18 cellular contexts compared by ENCODE assay signal in genomic region chr5:91178461-91178860, GRCh38.
A peak's percentile ranks its signal among the peaks of the same experiment; 100 is the strongest.
DNase-seq lines count a peak whose midpoint lies in the region; ATAC-seq, FAIRE-seq and TF ChIP-seq lines count a peak whose summit lies in the region.
"Had no signal": no experiment of that assay in that cellular context is flagged by ENCODE, and none has a peak within 500 bp of the region (broad histone marks: within the 10 kb centered on the region; RNA-seq: fewer than 3 reads in every experiment).

No MANE protein-coding gene starts in this region.

- H4K20me1 ChIP-seq in astrocyte (ENCODE audit: insufficient read depth, low read length) = no peaks in the 10 kb centered on the region
- no peaks in the 10 kb centered on the region for H4K20me1 ChIP-seq in MM.1S (ENCODE audit: insufficient read depth, low read length)

- H3K9me3 Mint-ChIP-seq in astrocyte (ENCODE audit: unreplicated experiment) = no peaks in the 10 kb centered on the region
- H3K9me3 Mint-ChIP-seq: natural killer cell treated with Interleukin-12 subunit alpha and Interleukin-12 subunit beta and Interleukin-15 and Interleukin-18, amount 100 ng/mL, for 72 hours had no signal

- H3K36me3 ChIP-seq in heart right ventricle (no peaks in the 10 kb centered on the region), astrocyte (ENCODE audit: insufficient read depth, low read length) (no peaks in the 10 kb centered on the region), lower lobe of right lung (no peaks in the 10 kb centered on the region), uterus (no peaks in the 10 kb centered on the region), MM.1S (replicated peaks; ENCODE audit: insufficient read depth, low read length) (no peaks in the 10 kb centered on the region)
- H3K36me3 ChIP-seq: upper lobe of right lung had no signal

- no peaks in the 10 kb centered on the region for H3K9me3 ChIP-seq in heart right ventricle
- no peaks in the 10 kb centered on the region for H3K9me3 ChIP-seq in astrocyte (ENCODE audit: insufficient read depth, low read depth, low read length)
- no peaks in the 10 kb centered on the region for H3K9me3 ChIP-seq in lower lobe of right lung
- H3K9me3 ChIP-seq in uterus = no peaks in the 10 kb centered on the region
- H3K9me3 ChIP-seq in MM.1S (replicated peaks; ENCODE audit: insufficient read depth, low read length) = no peaks in the 10 kb centered on the region
- H3K9me3 ChIP-seq: upper lobe of right lung had no signal

- FAIRE-seq in astrocyte (lab: Jason Lieb, UNC) = no peak

- H3K4me1 Mint-ChIP-seq in astrocyte (ENCODE audit: low read depth, unreplicated experiment) = peaks cover 26% of the 10 kb centered on the region

- H3K36me3 Mint-ChIP-seq in astrocyte (ENCODE audit: low read depth, unreplicated experiment) = no peaks in the 10 kb centered on the region
- H3K36me3 Mint-ChIP-seq: natural killer cell treated with Interleukin-12 subunit alpha and Interleukin-12 subunit beta and Interleukin-15 and Interleukin-18, amount 100 ng/mL, for 72 hours; stimulated activated memory B cell treated with anti-CD40 and anti-IgM and Interleukin-4, amounts not matched to agents 10 μg/mL and 1 μg/mL and 100 μg/mL, for 72 hours had no signal

- H2AFZ ChIP-seq in astrocyte (ENCODE audit: low read depth, low read length) (no peak overlapping the region), MM.1S (ENCODE audit: low read length) (no peak overlapping the region)

- DNase-seq in heart right ventricle (no peak), Right ventricle myocardium inferior (ENCODE audit: missing footprints) (no peak), astrocyte (ENCODE audit: low read depth) (peak; percentile 54), lower lobe of right lung (no peak), uterus (no peak), NCI-H2227 treated with DMSO at 0.1 percent for 48 hours (lab: John Stamatoyannopoulos, UW) (no peak), MM.1S (no peak)
- DNase-seq: activated CD4-positive, CD25-positive, alpha-beta regulatory T cell treated with anti-CD3 and anti-CD28 coated beads, Interleukin-2, amount 50 U/mL, for 72 hours; activated effector memory CD4-positive, alpha-beta T cell treated with Interleukin-2 at 50 U/mL for 16 hours; glutamatergic neuron; mammary epithelial cell; NCI-H1694; SHP77 treated with DMSO at 0.1 percent for 48 hours; T-helper 9 cell; upper lobe of right lung had no signal

- H3K4me2 ChIP-seq in astrocyte (ENCODE audit: low read length) (no peak overlapping the region), MM.1S (ENCODE audit: low read depth, low read length) (no peak overlapping the region)

- peak overlapping the region in 6 of 10 donors; percentile 11 to 63 (median 40) for H3K27ac ChIP-seq in heart right ventricle
- H3K27ac ChIP-seq in astrocyte (ENCODE audit: low read depth, low read length) = no peak overlapping the region
- H3K27ac ChIP-seq in lower lobe of right lung = peak overlapping the region; percentile 3
- H3K27ac ChIP-seq in uterus = peak overlapping the region; percentile 53 to 64
- no peak overlapping the region for H3K27ac ChIP-seq in MM.1S (ENCODE audit: low read length)
- H3K27ac ChIP-seq: upper lobe of right lung had no signal

- H3K79me2 ChIP-seq in astrocyte (ENCODE audit: insufficient read depth, low read length) = no peaks in the 10 kb centered on the region
- H3K79me2 ChIP-seq in MM.1S (ENCODE audit: low read length) = no peaks in the 10 kb centered on the region

- ATAC-seq in heart right ventricle = peak in 2 of 8 donors; percentile 8 to 30
- ATAC-seq in Right ventricle myocardium inferior = no peak
- ATAC-seq in lower lobe of right lung = no peak
- no peak for ATAC-seq in HG02885 (IDR thresholded peaks at IDR 0.05; ENCODE audit: poor library complexity, unreplicated experiment)
- ATAC-seq: natural killer cell treated with Interleukin-12 subunit alpha and Interleukin-12 subunit beta and Interleukin-15 and Interleukin-18, amount 100 ng/mL, for 72 hours; stimulated activated memory B cell treated with anti-CD40 and anti-IgM and Interleukin-4, amounts not matched to agents 10 μg/mL and 1 μg/mL and 100 μg/mL, for 72 hours; upper lobe of right lung had no signal

- TF ChIP-seq POLR2A in uterus (IDR thresholded peaks at IDR 0.05) = no peak

- H3K27ac Mint-ChIP-seq in astrocyte (ENCODE audit: unreplicated experiment) = no peak overlapping the region
- H3K27ac Mint-ChIP-seq: stimulated activated memory B cell treated with anti-CD40 and anti-IgM and Interleukin-4, amounts not matched to agents 10 μg/mL and 1 μg/mL and 100 μg/mL, for 72 hours had no signal

- H3K4me1 ChIP-seq in heart right ventricle = peaks cover 0 to 27% (median 0%) of the 10 kb centered on the region in 9 donors
- H3K4me1 ChIP-seq in astrocyte (ENCODE audit: insufficient read depth, low read length) = no peaks in the 10 kb centered on the region
- H3K4me1 ChIP-seq in lower lobe of right lung = peaks cover 6% of the 10 kb centered on the region
- no peaks in the 10 kb centered on the region for H3K4me1 ChIP-seq in uterus
- peaks cover 22% of the 10 kb centered on the region for H3K4me1 ChIP-seq in MM.1S (ENCODE audit: low read length)
- H3K4me1 ChIP-seq: upper lobe of right lung had no signal

- H3K27me3 Mint-ChIP-seq in astrocyte (ENCODE audit: low read depth, unreplicated experiment) = no peaks in the 10 kb centered on the region
- H3K27me3 Mint-ChIP-seq: stimulated activated memory B cell treated with anti-CD40 and anti-IgM and Interleukin-4, amounts not matched to agents 10 μg/mL and 1 μg/mL and 100 μg/mL, for 72 hours had no signal

- TF ChIP-seq CTCF in heart right ventricle (IDR thresholded peaks at IDR 0.05) (no peak), astrocyte (IDR thresholded peaks at IDR 0.05; ENCODE audit: insufficient read depth, low read depth, low read length) (no peak), lower lobe of right lung (IDR thresholded peaks at IDR 0.05) (no peak), uterus (IDR thresholded peaks at IDR 0.05) (no peak), MM.1S (IDR thresholded peaks at IDR 0.05; ENCODE audit: low read length) (no peak)

- no peak overlapping the region for H3K4me3 ChIP-seq in heart right ventricle
- H3K4me3 ChIP-seq in astrocyte (ENCODE audit: insufficient read depth, low read depth, low read length) = no peak overlapping the region
- H3K4me3 ChIP-seq in lower lobe of right lung = no peak overlapping the region
- no peak overlapping the region for H3K4me3 ChIP-seq in uterus
- H3K4me3 ChIP-seq in MM.1S (ENCODE audit: low read length) = no peak overlapping the region
- H3K4me3 ChIP-seq: upper lobe of right lung had no signal

- no peak overlapping the region for H3K9ac ChIP-seq in astrocyte (ENCODE audit: low read length)
- H3K9ac ChIP-seq in MM.1S (ENCODE audit: low read length) = no peak overlapping the region

- 0 out of 2 replicates have a peak, but pooled peaks cover under 1% of the 10 kb centered on the region for H3F3A ChIP-seq in MM.1S (ENCODE audit: insufficient read depth, low read length)

- no peak overlapping the region for H3K4me3 Mint-ChIP-seq in astrocyte (ENCODE audit: unreplicated experiment)
- H3K4me3 Mint-ChIP-seq: natural killer cell treated with Interleukin-12 subunit alpha and Interleukin-12 subunit beta and Interleukin-15 and Interleukin-18, amount 100 ng/mL, for 72 hours; stimulated activated memory B cell treated with anti-CD40 and anti-IgM and Interleukin-4, amounts not matched to agents 10 μg/mL and 1 μg/mL and 100 μg/mL, for 72 hours had no signal

- 60 to 77% methylated on average over 2 of the region's 2 CpGs for WGBS in heart right ventricle, 2 donors

- H3K27me3 ChIP-seq in heart right ventricle = no peaks in the 10 kb centered on the region
- H3K27me3 ChIP-seq in astrocyte (ENCODE audit: insufficient read depth, low read length) = no peaks in the 10 kb centered on the region
- H3K27me3 ChIP-seq in lower lobe of right lung (ENCODE audit: low read depth) = no peaks in the 10 kb centered on the region
- H3K27me3 ChIP-seq in uterus = no peaks in the 10 kb centered on the region
- H3K27me3 ChIP-seq in MM.1S (replicated peaks; ENCODE audit: insufficient read depth, low read length) = no peaks in the 10 kb centered on the region
- H3K27me3 ChIP-seq: upper lobe of right lung had no signal

- no peaks in the 10 kb centered on the region for H3K9me2 ChIP-seq in MM.1S (replicated peaks; ENCODE audit: insufficient read depth, low read length)

- intact Hi-C loops in heart right ventricle (cut with DNase I) (loop anchor here in 1 of 10 donors (10.0 kb wide), 1 partner anchor 64 kb away; no protein-coding TSS in a partner anchor), Right ventricle myocardium inferior (cut with DNase I) (no loop called here), lower lobe of right lung (cut with DNase I) (no loop called here), uterus (cut with DNase I; ENCODE audit: low total_unique reads) (no loop called here)

Comparison
In these comparisons a context has a peak if more than half of its experiments do, and no peak if none do; other contexts are left out.
1. H3K27ac ChIP-seq: peak in heart right ventricle (6 of 10), lower lobe of right lung (single experiment) and uterus (2 of 2); none in astrocyte (single experiment) and MM.1S (single experiment).